ENCODE assay signal across 8 cellular contexts in genomic region chrX:115264009-115264408, GRCh38. TPM values are rescaled to one million over a fixed set of nuclear protein-coding genes. Genes with fewer than 3 reads are reported as not detected.
"Had no signal": no experiment of that assay in that cellular context is flagged by ENCODE, and none has a peak within 500 bp of the region (broad histone marks: within the 10 kb centered on the region; RNA-seq: fewer than 3 reads in every experiment).

No MANE protein-coding gene starts in this region.

- H3K4me3 ChIP-seq: GM23338, K562 had no signal

- H3K9me3 Mint-ChIP-seq: GM23338, H9 had no signal

- H3K4me2 ChIP-seq: GM23338 had no signal

- DNase-seq: H9, HCEC 1CT, IMR-90, KG1 had no signal

- H2AFZ ChIP-seq: GM23338 had no signal

- ATAC-seq: GM23338, K562 had no signal

- H3K4me3 Mint-ChIP-seq: GM23338, H9 had no signal

- H3K4me1 Mint-ChIP-seq: GM23338 had no signal

- H3K27ac Mint-ChIP-seq: GM23338, H9 had no signal

RNA-seq across cellular contexts. Expression of gene LUZP4, which starts 25.5 kb away (rescaled TPM):
- total RNA-seq: GM23338, H9, HT-29, IMR-90 had no signal
- polyA plus RNA-seq: GM23338, H1, IMR-90 had no signal

RNA-seq across cellular contexts. Expression of gene LRCH2, which starts 30.1 kb away (rescaled TPM):
- total RNA-seq: HT-29 had no signal
